In the genomic region with DNA sequence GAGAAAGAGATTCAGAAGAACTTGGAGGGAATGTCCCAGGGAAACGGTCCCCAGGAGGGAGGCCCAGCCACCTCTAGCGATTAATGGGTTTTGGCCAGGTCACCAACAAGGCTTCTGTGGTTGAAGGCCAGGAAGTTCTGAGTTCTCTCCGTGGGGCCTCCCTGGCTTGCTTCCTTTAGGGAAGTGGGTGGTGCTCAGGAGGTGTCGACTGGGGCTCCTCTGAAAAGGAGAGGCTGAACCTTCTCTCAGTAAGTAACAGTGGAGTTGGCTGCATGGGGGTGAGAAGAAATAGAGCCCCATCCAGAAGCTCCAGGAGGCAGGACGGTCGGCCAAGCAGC, we compare ENCODE assay signal across 1 cellular context.
A peak's percentile ranks its signal among the peaks of the same experiment; 100 is the strongest.
TF ChIP-seq lines count a peak whose summit lies in the region.

No MANE protein-coding gene starts in this region.

TF ChIP-seq in K562, 482 proteins besides CTCF, POLR2A, EP300 and RAD21 (continued from another document):
- TF ChIP-seq, protein P1, sequence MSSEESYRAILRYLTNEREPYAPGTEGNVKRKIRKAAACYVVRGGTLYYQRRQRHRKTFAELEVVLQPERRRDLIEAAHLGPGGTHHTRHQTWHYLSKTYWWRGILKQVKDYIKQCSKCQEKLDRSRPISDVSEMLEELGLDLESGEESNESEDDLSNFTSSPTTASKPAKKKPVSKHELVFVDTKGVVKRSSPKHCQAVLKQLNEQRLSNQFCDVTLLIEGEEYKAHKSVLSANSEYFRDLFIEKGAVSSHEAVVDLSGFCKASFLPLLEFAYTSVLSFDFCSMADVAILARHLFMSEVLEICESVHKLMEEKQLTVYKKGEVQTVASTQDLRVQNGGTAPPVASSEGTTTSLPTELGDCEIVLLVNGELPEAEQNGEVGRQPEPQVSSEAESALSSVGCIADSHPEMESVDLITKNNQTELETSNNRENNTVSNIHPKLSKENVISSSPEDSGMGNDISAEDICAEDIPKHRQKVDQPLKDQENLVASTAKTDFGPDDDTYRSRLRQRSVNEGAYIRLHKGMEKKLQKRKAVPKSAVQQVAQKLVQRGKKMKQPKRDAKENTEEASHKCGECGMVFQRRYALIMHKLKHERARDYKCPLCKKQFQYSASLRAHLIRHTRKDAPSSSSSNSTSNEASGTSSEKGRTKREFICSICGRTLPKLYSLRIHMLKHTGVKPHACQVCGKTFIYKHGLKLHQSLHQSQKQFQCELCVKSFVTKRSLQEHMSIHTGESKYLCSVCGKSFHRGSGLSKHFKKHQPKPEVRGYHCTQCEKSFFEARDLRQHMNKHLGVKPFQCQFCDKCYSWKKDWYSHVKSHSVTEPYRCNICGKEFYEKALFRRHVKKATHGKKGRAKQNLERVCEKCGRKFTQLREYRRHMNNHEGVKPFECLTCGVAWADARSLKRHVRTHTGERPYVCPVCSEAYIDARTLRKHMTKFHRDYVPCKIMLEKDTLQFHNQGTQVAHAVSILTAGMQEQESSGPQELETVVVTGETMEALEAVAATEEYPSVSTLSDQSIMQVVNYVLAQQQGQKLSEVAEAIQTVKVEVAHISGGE (CRISPR knock-in tag; IDR thresholded peaks at IDR 0.05) = no peak
- TF ChIP-seq ZNF830 (CRISPR knock-in tag; IDR thresholded peaks at IDR 0.05) = no peak
- TF ChIP-seq, protein P2, sequence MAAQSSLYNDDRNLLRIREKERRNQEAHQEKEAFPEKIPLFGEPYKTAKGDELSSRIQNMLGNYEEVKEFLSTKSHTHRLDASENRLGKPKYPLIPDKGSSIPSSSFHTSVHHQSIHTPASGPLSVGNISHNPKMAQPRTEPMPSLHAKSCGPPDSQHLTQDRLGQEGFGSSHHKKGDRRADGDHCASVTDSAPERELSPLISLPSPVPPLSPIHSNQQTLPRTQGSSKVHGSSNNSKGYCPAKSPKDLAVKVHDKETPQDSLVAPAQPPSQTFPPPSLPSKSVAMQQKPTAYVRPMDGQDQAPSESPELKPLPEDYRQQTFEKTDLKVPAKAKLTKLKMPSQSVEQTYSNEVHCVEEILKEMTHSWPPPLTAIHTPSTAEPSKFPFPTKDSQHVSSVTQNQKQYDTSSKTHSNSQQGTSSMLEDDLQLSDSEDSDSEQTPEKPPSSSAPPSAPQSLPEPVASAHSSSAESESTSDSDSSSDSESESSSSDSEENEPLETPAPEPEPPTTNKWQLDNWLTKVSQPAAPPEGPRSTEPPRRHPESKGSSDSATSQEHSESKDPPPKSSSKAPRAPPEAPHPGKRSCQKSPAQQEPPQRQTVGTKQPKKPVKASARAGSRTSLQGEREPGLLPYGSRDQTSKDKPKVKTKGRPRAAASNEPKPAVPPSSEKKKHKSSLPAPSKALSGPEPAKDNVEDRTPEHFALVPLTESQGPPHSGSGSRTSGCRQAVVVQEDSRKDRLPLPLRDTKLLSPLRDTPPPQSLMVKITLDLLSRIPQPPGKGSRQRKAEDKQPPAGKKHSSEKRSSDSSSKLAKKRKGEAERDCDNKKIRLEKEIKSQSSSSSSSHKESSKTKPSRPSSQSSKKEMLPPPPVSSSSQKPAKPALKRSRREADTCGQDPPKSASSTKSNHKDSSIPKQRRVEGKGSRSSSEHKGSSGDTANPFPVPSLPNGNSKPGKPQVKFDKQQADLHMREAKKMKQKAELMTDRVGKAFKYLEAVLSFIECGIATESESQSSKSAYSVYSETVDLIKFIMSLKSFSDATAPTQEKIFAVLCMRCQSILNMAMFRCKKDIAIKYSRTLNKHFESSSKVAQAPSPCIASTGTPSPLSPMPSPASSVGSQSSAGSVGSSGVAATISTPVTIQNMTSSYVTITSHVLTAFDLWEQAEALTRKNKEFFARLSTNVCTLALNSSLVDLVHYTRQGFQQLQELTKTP (IDR thresholded peaks at IDR 0.05; ENCODE audit: low read depth in 1 of 2, partially characterized antibody in 2 of 2) = no peak
- no peak for TF ChIP-seq NFYB (IDR thresholded peaks at IDR 0.05; ENCODE audit: extremely low read depth, insufficient read length)
- TF ChIP-seq MTF1 (CRISPR knock-in tag; IDR thresholded peaks at IDR 0.05; ENCODE audit: borderline replicate concordance) = no peak
- TF ChIP-seq HSF4 (CRISPR knock-in tag; IDR thresholded peaks at IDR 0.05; ENCODE audit: borderline replicate concordance) = no peak
- TF ChIP-seq DPF2 (IDR thresholded peaks at IDR 0.05) = no peak
- no peak for TF ChIP-seq FOSL1 (tag; conservative IDR thresholded peaks at IDR 0.05)
- no peak for TF ChIP-seq ZNF764 (CRISPR knock-in tag; IDR thresholded peaks at IDR 0.05; ENCODE audit: low read depth)
- 0 out of 2 replicates have a peak, but pooled peaks have one; percentile 6 for TF ChIP-seq ZNF311 (CRISPR knock-in tag; IDR thresholded peaks at IDR 0.05)
- peak; percentile 99 for TF ChIP-seq ZKSCAN8 (CRISPR knock-in tag; IDR thresholded peaks at IDR 0.05)
- TF ChIP-seq FOXP1 (CRISPR knock-in tag; IDR thresholded peaks at IDR 0.05) = no peak
- no peak for TF ChIP-seq ZNF77 (CRISPR knock-in tag; IDR thresholded peaks at IDR 0.05)
- no peak for TF ChIP-seq ZNF766 (CRISPR knock-in tag; conservative IDR thresholded peaks at IDR 0.05)
- TF ChIP-seq, protein P3, sequence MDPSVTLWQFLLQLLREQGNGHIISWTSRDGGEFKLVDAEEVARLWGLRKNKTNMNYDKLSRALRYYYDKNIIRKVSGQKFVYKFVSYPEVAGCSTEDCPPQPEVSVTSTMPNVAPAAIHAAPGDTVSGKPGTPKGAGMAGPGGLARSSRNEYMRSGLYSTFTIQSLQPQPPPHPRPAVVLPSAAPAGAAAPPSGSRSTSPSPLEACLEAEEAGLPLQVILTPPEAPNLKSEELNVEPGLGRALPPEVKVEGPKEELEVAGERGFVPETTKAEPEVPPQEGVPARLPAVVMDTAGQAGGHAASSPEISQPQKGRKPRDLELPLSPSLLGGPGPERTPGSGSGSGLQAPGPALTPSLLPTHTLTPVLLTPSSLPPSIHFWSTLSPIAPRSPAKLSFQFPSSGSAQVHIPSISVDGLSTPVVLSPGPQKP (CRISPR knock-in tag; IDR thresholded peaks at IDR 0.05) = no peak
- no peak for TF ChIP-seq SOX6 (IDR thresholded peaks at IDR 0.05)
- no peak for TF ChIP-seq PHF20 (IDR thresholded peaks at IDR 0.05; ENCODE audit: partially characterized antibody)
- TF ChIP-seq, protein P4, sequence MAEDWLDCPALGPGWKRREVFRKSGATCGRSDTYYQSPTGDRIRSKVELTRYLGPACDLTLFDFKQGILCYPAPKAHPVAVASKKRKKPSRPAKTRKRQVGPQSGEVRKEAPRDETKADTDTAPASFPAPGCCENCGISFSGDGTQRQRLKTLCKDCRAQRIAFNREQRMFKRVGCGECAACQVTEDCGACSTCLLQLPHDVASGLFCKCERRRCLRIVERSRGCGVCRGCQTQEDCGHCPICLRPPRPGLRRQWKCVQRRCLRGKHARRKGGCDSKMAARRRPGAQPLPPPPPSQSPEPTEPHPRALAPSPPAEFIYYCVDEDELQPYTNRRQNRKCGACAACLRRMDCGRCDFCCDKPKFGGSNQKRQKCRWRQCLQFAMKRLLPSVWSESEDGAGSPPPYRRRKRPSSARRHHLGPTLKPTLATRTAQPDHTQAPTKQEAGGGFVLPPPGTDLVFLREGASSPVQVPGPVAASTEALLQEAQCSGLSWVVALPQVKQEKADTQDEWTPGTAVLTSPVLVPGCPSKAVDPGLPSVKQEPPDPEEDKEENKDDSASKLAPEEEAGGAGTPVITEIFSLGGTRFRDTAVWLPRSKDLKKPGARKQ (CRISPR knock-in tag; IDR thresholded peaks at IDR 0.05) = no peak
- TF ChIP-seq LCOR (CRISPR knock-in tag; IDR thresholded peaks at IDR 0.05) = no peak
- TF ChIP-seq, protein P5, sequence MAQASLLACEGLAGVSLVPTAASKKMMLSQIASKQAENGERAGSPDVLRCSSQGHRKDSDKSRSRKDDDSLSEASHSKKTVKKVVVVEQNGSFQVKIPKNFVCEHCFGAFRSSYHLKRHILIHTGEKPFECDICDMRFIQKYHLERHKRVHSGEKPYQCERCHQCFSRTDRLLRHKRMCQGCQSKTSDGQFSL (CRISPR knock-in tag; IDR thresholded peaks at IDR 0.05) = no peak; the same call in 1 of the 2 replicates
- TF ChIP-seq, protein P5 (tag; IDR thresholded peaks at IDR 0.05) = 0 out of 4 replicates have a peak, but pooled peaks of 1 of the 2 experiments have one; percentile 49
- TF ChIP-seq, protein P6, sequence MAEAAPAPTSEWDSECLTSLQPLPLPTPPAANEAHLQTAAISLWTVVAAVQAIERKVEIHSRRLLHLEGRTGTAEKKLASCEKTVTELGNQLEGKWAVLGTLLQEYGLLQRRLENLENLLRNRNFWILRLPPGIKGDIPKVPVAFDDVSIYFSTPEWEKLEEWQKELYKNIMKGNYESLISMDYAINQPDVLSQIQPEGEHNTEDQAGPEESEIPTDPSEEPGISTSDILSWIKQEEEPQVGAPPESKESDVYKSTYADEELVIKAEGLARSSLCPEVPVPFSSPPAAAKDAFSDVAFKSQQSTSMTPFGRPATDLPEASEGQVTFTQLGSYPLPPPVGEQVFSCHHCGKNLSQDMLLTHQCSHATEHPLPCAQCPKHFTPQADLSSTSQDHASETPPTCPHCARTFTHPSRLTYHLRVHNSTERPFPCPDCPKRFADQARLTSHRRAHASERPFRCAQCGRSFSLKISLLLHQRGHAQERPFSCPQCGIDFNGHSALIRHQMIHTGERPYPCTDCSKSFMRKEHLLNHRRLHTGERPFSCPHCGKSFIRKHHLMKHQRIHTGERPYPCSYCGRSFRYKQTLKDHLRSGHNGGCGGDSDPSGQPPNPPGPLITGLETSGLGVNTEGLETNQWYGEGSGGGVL (CRISPR knock-in tag; IDR thresholded peaks at IDR 0.05) = no peak
- TF ChIP-seq, protein P7, sequence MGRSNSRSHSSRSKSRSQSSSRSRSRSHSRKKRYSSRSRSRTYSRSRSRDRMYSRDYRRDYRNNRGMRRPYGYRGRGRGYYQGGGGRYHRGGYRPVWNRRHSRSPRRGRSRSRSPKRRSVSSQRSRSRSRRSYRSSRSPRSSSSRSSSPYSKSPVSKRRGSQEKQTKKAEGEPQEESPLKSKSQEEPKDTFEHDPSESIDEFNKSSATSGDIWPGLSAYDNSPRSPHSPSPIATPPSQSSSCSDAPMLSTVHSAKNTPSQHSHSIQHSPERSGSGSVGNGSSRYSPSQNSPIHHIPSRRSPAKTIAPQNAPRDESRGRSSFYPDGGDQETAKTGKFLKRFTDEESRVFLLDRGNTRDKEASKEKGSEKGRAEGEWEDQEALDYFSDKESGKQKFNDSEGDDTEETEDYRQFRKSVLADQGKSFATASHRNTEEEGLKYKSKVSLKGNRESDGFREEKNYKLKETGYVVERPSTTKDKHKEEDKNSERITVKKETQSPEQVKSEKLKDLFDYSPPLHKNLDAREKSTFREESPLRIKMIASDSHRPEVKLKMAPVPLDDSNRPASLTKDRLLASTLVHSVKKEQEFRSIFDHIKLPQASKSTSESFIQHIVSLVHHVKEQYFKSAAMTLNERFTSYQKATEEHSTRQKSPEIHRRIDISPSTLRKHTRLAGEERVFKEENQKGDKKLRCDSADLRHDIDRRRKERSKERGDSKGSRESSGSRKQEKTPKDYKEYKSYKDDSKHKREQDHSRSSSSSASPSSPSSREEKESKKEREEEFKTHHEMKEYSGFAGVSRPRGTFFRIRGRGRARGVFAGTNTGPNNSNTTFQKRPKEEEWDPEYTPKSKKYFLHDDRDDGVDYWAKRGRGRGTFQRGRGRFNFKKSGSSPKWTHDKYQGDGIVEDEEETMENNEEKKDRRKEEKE (IDR thresholded peaks at IDR 0.05; ENCODE audit: borderline replicate concordance in 1 of 2, control insufficient read depth in 1 of 2, low read depth in 2 of 2, low read length in 1 of 2) = no peak
- TF ChIP-seq ZNF217 (CRISPR knock-in tag; IDR thresholded peaks at IDR 0.05) = no peak
- TF ChIP-seq TBL1XR1 (IDR thresholded peaks at IDR 0.05; ENCODE audit: low read length in 2 of 2) = no peak
- no peak for TF ChIP-seq MCM3 (IDR thresholded peaks at IDR 0.05)
- TF ChIP-seq, protein P8, sequence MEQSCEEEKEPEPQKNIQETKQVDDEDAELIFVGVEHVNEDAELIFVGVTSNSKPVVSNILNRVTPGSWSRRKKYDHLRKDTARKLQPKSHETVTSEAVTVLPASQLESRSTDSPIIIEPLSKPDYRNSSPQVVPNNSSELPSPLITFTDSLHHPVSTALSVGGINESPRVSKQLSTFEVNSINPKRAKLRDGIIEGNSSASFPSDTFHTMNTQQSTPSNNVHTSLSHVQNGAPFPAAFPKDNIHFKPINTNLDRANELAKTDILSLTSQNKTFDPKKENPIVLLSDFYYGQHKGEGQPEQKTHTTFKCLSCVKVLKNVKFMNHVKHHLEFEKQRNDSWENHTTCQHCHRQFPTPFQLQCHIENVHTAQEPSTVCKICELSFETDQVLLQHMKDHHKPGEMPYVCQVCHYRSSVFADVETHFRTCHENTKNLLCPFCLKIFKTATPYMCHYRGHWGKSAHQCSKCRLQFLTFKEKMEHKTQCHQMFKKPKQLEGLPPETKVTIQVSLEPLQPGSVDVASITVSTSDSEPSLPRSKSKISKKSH (CRISPR knock-in tag; IDR thresholded peaks at IDR 0.05) = no peak
- 0 out of 2 replicates have a peak, but pooled peaks have one; percentile 37 for TF ChIP-seq NFRKB (IDR thresholded peaks at IDR 0.05; ENCODE audit: low read depth)
- no peak for TF ChIP-seq ZNF696 (CRISPR knock-in tag; conservative IDR thresholded peaks at IDR 0.05)
- no peak for TF ChIP-seq TCFL5 (CRISPR knock-in tag; conservative IDR thresholded peaks at IDR 0.05)
- no peak for TF ChIP-seq RUNX1 (IDR thresholded peaks at IDR 0.05; ENCODE audit: low read depth)
- no peak for TF ChIP-seq E2F3 (CRISPR knock-in tag; IDR thresholded peaks at IDR 0.05)
- TF ChIP-seq, protein P9, sequence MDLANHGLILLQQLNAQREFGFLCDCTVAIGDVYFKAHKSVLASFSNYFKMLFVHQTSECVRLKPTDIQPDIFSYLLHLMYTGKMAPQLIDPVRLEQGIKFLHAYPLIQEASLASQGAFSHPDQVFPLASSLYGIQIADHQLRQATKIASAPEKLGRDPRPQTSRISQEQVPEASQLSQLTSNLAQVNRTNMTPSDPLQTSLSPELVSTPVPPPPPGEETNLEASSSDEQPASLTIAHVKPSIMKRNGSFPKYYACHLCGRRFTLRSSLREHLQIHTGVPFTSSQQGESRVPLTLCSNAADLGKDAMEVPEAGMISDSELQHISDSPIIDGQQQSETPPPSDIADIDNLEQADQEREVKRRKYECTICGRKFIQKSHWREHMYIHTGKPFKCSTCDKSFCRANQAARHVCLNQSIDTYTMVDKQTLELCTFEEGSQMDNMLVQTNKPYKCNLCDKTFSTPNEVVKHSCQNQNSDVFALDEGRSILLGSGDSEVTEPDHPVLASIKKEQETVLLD (IDR thresholded peaks at IDR 0.05) = no peak
- TF ChIP-seq PHB (CRISPR knock-in tag; IDR thresholded peaks at IDR 0.05) = no peak
- no peak for TF ChIP-seq KAT2B (IDR thresholded peaks at IDR 0.05; ENCODE audit: low read depth, low read length)
- TF ChIP-seq, protein P10, sequence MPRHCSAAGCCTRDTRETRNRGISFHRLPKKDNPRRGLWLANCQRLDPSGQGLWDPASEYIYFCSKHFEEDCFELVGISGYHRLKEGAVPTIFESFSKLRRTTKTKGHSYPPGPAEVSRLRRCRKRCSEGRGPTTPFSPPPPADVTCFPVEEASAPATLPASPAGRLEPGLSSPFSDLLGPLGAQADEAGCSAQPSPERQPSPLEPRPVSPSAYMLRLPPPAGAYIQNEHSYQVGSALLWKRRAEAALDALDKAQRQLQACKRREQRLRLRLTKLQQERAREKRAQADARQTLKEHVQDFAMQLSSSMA (CRISPR knock-in tag; IDR thresholded peaks at IDR 0.05) = no peak
- TF ChIP-seq HNRNPLL (IDR thresholded peaks at IDR 0.05; ENCODE audit: low read depth, low read length, poor library complexity, severe bottlenecking) = no peak
- TF ChIP-seq SLC30A9 (CRISPR knock-in tag; IDR thresholded peaks at IDR 0.05) = no peak
- TF ChIP-seq RBM34 (IDR thresholded peaks at IDR 0.05; ENCODE audit: borderline replicate concordance, insufficient read depth, low read length) = no peak
